Comparison of ENCODE assay signal across 32 cellular contexts in the genomic region with DNA sequence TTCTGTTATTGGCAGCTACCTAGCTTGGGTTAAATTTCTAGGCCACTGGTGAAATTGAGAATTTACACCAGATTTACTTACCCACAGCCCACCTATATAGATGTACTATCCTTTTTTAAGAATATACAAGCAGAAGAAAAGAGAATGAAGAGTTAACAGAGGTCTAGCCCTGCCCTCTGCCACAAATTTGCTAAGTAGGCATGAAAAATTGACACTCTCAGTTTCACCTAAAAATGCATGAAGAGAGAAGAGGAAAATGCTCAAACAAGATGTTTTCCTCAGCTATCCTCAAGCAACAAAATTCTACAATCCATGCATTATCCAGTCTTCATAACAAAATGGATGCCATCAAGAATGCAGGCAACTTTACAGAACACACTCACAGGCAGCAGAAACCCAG. TPM values are rescaled to one million over a fixed set of nuclear protein-coding genes. Genes with fewer than 3 reads are reported as not detected.
"Had no signal": no experiment of that assay in that cellular context is flagged by ENCODE, and none has a peak within 500 bp of the region (broad histone marks: within the 10 kb centered on the region; RNA-seq: fewer than 3 reads in every experiment).

No MANE protein-coding gene starts in this region.

- H3K27me3 Mint-ChIP-seq: activated B cell treated with CpG ODN at 0.5 μM for 24 hours; activated CD8-positive, alpha-beta T cell treated with anti-CD3 and anti-CD28 coated beads for 36 hours; activated naive CD8-positive, alpha-beta T cell; activated T-helper 17 cell treated with anti-CD3 and anti-CD28 coated beads, Interleukin-2, amount 50 U/mL, for 72 hours; effector memory CD8-positive, alpha-beta T cell; T-helper 17 cell had no signal

- DNase-seq: activated B cell treated with CpG ODN at 0.5 μM for 24 hours; activated CD4-positive, alpha-beta T cell treated with anti-CD3 and anti-CD28 coated beads for 48 hours; activated CD4-positive, alpha-beta T cell treated with anti-CD3 and anti-CD28 coated beads, Interleukin-2, amount 50 U/mL, for 1 hour; activated CD4-positive, alpha-beta T cell treated with anti-CD3 and anti-CD28 coated beads, Interleukin-2, amount 50 U/mL, for 48 hours; activated CD8-positive, alpha-beta memory T cell treated with anti-CD3 and anti-CD28 coated beads for 24 hours; activated CD8-positive, alpha-beta T cell treated with anti-CD3 and anti-CD28 coated beads for 36 hours; activated effector memory CD4-positive, alpha-beta T cell treated with Interleukin-2 at 50 U/mL for 16 hours; activated gamma-delta T cell treated with Interleukin-2 at 50 U/mL for 16 hours; activated naive CD4-positive, alpha-beta T cell treated with anti-CD3 and anti-CD28 coated beads, Interleukin-2, amount 50 U/mL, for 16 hours; activated naive CD4-positive, alpha-beta T cell treated with Interleukin-2 at 50 U/mL for 16 hours; activated T-cell treated with anti-CD3 and anti-CD28 coated beads, Interleukin-2, amount 50 U/mL, for 4 hours; amniotic stem cell; anterior cingulate cortex; brain microvascular endothelial cell; cortex of kidney; dermis blood vessel endothelial cell; effector CD4-positive, alpha-beta T cell; effector memory CD8-positive, alpha-beta T cell; erythroblast; foreskin keratinocyte; gastrocnemius medialis; glutamatergic neuron; T-helper 1 cell; T-helper 17 cell; T1000; WERI-Rb-1 had no signal

- H3K4me3 Mint-ChIP-seq: activated B cell treated with CpG ODN at 0.5 μM for 24 hours; activated CD8-positive, alpha-beta T cell treated with anti-CD3 and anti-CD28 coated beads for 36 hours; activated naive CD8-positive, alpha-beta T cell; activated T-cell treated with anti-CD3 and anti-CD28 coated beads, Interleukin-2, amount 50 U/mL, for 4 hours; activated T-helper 17 cell treated with anti-CD3 and anti-CD28 coated beads, Interleukin-2, amount 50 U/mL, for 72 hours; effector memory CD8-positive, alpha-beta T cell; T-helper 17 cell; T-helper 2 cell treated with Interferon-gamma antibody and Interleukin-4, amounts not matched to agents 5 μg/mL and 100 μg/mL, for 36 hours had no signal

- H3K4me1 ChIP-seq: foreskin keratinocyte, gastrocnemius medialis had no signal

- H3K4me1 Mint-ChIP-seq: activated B cell treated with CpG ODN at 0.5 μM for 24 hours; activated T-helper 17 cell treated with anti-CD3 and anti-CD28 coated beads, Interleukin-2, amount 50 U/mL, for 72 hours; T-helper 17 cell had no signal

- H3K4me3 ChIP-seq: esophagus muscularis mucosa, gastrocnemius medialis had no signal

- H3K9me3 Mint-ChIP-seq: activated B cell treated with CpG ODN at 0.5 μM for 24 hours; activated T-helper 17 cell treated with anti-CD3 and anti-CD28 coated beads, Interleukin-2, amount 50 U/mL, for 72 hours; T-helper 2 cell treated with Interferon-gamma antibody and Interleukin-4, amounts not matched to agents 5 μg/mL and 100 μg/mL, for 36 hours had no signal

- H3K36me3 ChIP-seq: brain microvascular endothelial cell, esophagus muscularis mucosa, gastrocnemius medialis, WERI-Rb-1 had no signal

- H3K27ac ChIP-seq: brain microvascular endothelial cell, esophagus muscularis mucosa, foreskin keratinocyte, gastrocnemius medialis, WERI-Rb-1 had no signal

- ATAC-seq: activated CD4-positive, CD25-positive, alpha-beta regulatory T cell treated with anti-CD3 and anti-CD28 coated beads, Interleukin-2, amount 50 U/mL, for 24 hours; activated CD8-positive, alpha-beta T cell treated with anti-CD3 and anti-CD28 coated beads for 36 hours; activated T-cell treated with anti-CD3 and anti-CD28 coated beads, Interleukin-2, amount 50 U/mL, for 4 hours; activated T-helper 17 cell treated with anti-CD3 and anti-CD28 coated beads, Interleukin-2, amount 50 U/mL, for 72 hours; effector memory CD8-positive, alpha-beta T cell; foreskin keratinocyte; gastrocnemius medialis; T-helper 17 cell had no signal

- H3K27me3 ChIP-seq: brain microvascular endothelial cell, esophagus muscularis mucosa, foreskin keratinocyte, gastrocnemius medialis had no signal

- H3K9me3 ChIP-seq: esophagus muscularis mucosa, gastrocnemius medialis had no signal

- H3K27ac Mint-ChIP-seq: activated B cell treated with CpG ODN at 0.5 μM for 24 hours; activated CD8-positive, alpha-beta T cell treated with anti-CD3 and anti-CD28 coated beads for 36 hours; activated naive CD8-positive, alpha-beta T cell; activated T-helper 17 cell treated with anti-CD3 and anti-CD28 coated beads, Interleukin-2, amount 50 U/mL, for 72 hours; effector memory CD8-positive, alpha-beta T cell; T-helper 17 cell; T-helper 2 cell treated with Interferon-gamma antibody and Interleukin-4, amounts not matched to agents 5 μg/mL and 100 μg/mL, for 36 hours had no signal

- H3K36me3 Mint-ChIP-seq: activated naive CD8-positive, alpha-beta T cell had no signal

RNA-seq across cellular contexts. Expression of a gene that starts 24.6 kb away (rescaled TPM):
- total RNA-seq: activated B cell treated with CpG ODN at 0.5 μM for 24 hours; activated CD8-positive, alpha-beta T cell treated with anti-CD3 and anti-CD28 coated beads for 36 hours; activated T-cell treated with anti-CD3 and anti-CD28 coated beads, Interleukin-2, amount 50 U/mL, for 4 hours; activated T-helper 17 cell treated with anti-CD3 and anti-CD28 coated beads, Interleukin-2, amount 50 U/mL, for 72 hours; chondrocyte; foreskin keratinocyte; T-helper 17 cell had no signal
- polyA plus RNA-seq: foreskin keratinocyte had no signal

RNA-seq across cellular contexts. Expression of a gene that starts 28.4 kb away (rescaled TPM):
- total RNA-seq: activated B cell treated with CpG ODN at 0.5 μM for 24 hours; activated CD8-positive, alpha-beta T cell treated with anti-CD3 and anti-CD28 coated beads for 36 hours; activated T-cell treated with anti-CD3 and anti-CD28 coated beads, Interleukin-2, amount 50 U/mL, for 4 hours; activated T-helper 17 cell treated with anti-CD3 and anti-CD28 coated beads, Interleukin-2, amount 50 U/mL, for 72 hours; chondrocyte; foreskin keratinocyte; gastrocnemius medialis; T-helper 17 cell had no signal
- polyA plus RNA-seq: foreskin keratinocyte had no signal
